13 cellular contexts compared by ENCODE assay signal in the genomic region with DNA sequence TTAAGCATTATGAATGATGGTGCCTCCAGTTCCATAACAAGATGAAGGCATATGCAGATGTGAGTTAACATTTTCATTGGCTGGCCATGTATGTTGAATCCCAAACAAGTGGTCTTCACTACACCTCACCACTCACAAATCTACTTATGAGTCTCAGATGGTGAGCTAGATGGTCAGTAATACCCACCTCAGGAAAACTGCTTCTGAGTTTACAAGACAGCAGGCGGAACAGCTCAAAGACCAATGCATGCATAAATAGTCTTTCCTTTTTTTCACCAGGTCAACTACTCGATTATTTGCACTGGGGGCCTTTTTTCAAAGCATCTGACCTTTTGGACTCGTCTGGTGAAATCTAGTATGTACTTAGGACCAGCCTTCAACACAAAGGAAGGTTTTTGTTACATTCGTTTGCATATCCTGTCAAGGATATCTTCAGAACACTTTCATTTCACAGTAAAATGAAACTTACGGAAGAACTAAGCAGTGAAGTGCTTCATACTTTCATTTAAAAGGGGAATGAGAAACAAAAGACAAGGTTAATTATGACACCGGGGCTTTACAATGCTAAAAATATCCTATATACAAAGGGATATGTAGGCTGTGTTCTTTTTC. TPM values are rescaled to one million over a fixed set of nuclear protein-coding genes. Genes with fewer than 3 reads are reported as not detected.
DNase-seq lines count a peak whose midpoint lies in the region; ATAC-seq, FAIRE-seq and TF ChIP-seq lines count a peak whose summit lies in the region.
"Had no signal": no experiment of that assay in that cellular context is flagged by ENCODE, and none has a peak within 500 bp of the region (broad histone marks: within the 10 kb centered on the region; RNA-seq: fewer than 3 reads in every experiment).

No MANE protein-coding gene starts in this region.

- CTCF ChIA-PET in activated CD8-positive, alpha-beta T cell treated with anti-CD3 and anti-CD28 coated beads, Interleukin-2, amount 10 ng/mL, durations not matched to agents 7 days and 5 days (lab: Charles Lee), result interaction anchor here (0.7 to 1.1 kb wide), 3 partner anchors 30 to 50 kb away, joined by 3 to 4 read pairs (median 3); no protein-coding TSS in a partner anchor

- no peak for TF ChIP-seq POLR2A in H54 (IDR thresholded peaks at IDR 0.05; ENCODE audit: low read depth, low read length)

- POLR2A ChIA-PET in activated CD8-positive, alpha-beta T cell treated with anti-CD3 and anti-CD28 coated beads, Interleukin-2, amount 10 ng/mL, durations not matched to agents 7 days and 5 days (lab: Charles Lee), result interaction anchor here (0.6 kb wide), 1 partner anchor 130 kb away, joined by 3 read pairs; no protein-coding TSS in a partner anchor

- H3K27ac Mint-ChIP-seq in activated CD8-positive, alpha-beta T cell treated with anti-CD3 and anti-CD28 coated beads, Interleukin-2, amount 10 ng/mL, durations not matched to agents 7 days and 5 days, result peak overlapping the region; percentile 96
- H3K27ac Mint-ChIP-seq: effector memory CD8-positive, alpha-beta T cell had no signal

- peaks cover 7% of the 10 kb centered on the region for H3K9me3 Mint-ChIP-seq in activated CD8-positive, alpha-beta T cell treated with anti-CD3 and anti-CD28 coated beads, Interleukin-2, amount 10 ng/mL, durations not matched to agents 7 days and 5 days (ENCODE audit: insufficient read depth)
- H3K9me3 Mint-ChIP-seq: effector memory CD8-positive, alpha-beta T cell had no signal

- no peak for FAIRE-seq in H54 (lab: Jason Lieb, UNC)
- FAIRE-seq: G401.6 had no signal

- H3K4me3 Mint-ChIP-seq in activated CD8-positive, alpha-beta T cell treated with anti-CD3 and anti-CD28 coated beads, Interleukin-2, amount 10 ng/mL, durations not matched to agents 7 days and 5 days, result peak overlapping the region; percentile 57

- H3K27me3 Mint-ChIP-seq in activated CD8-positive, alpha-beta T cell treated with anti-CD3 and anti-CD28 coated beads, Interleukin-2, amount 10 ng/mL, durations not matched to agents 7 days and 5 days (ENCODE audit: low read depth), result no peaks in the 10 kb centered on the region

- H3K36me3 Mint-ChIP-seq in activated CD8-positive, alpha-beta T cell treated with anti-CD3 and anti-CD28 coated beads, Interleukin-2, amount 10 ng/mL, durations not matched to agents 7 days and 5 days (ENCODE audit: low read depth), result peaks cover 10% of the 10 kb centered on the region

- peak overlapping the region; percentile 29; the same call in 1 of the 2 replicates for H3K4me3 ChIP-seq in GM12864 (ENCODE audit: low read depth, low read length)
- H3K4me3 ChIP-seq: lung had no signal

- H3K4me1 Mint-ChIP-seq in activated CD8-positive, alpha-beta T cell treated with anti-CD3 and anti-CD28 coated beads, Interleukin-2, amount 10 ng/mL, durations not matched to agents 7 days and 5 days (ENCODE audit: low read depth), result peaks cover 20% of the 10 kb centered on the region

- DNase-seq in GM12864 (ENCODE audit: low read depth) (peak; percentile 69), iPS-NIHi7 (ENCODE audit: extremely low spot score) (no peak), H54 (ENCODE audit: insufficient read length, low spot score) (no peak), GM19240 (ENCODE audit: insufficient read length, low spot score) (no peak), NCI-H1048 (lab: John Stamatoyannopoulos, UW) (no peak)
- no peak for DNase-seq in activated CD8-positive, alpha-beta T cell treated with anti-CD3 and anti-CD28 coated beads, Interleukin-2, amount 10 ng/mL, durations not matched to agents 7 days and 5 days
- DNase-seq: activated CD4-positive, alpha-beta T cell treated with anti-CD3 and anti-CD28 coated beads for 48 hours; effector memory CD8-positive, alpha-beta T cell; NCI-H1694 treated with DMSO at 0.1 percent for 48 hours had no signal

- ATAC-seq in GM19372 (IDR thresholded peaks at IDR 0.05; ENCODE audit: low read depth, unreplicated experiment), result peak; percentile 83
- ATAC-seq in HG03045 (IDR thresholded peaks at IDR 0.05; ENCODE audit: unreplicated experiment), result peak; percentile 89
- peak; percentile 60 for ATAC-seq in activated CD8-positive, alpha-beta T cell treated with anti-CD3 and anti-CD28 coated beads, Interleukin-2, amount 10 ng/mL, durations not matched to agents 7 days and 5 days
- ATAC-seq: effector memory CD8-positive, alpha-beta T cell had no signal

- TF ChIP-seq CTCF in GM12864 (IDR thresholded peaks at IDR 0.05; ENCODE audit: low read depth, low read length, missing control alignments), result no peak

RNA-seq across cellular contexts. Expression of a gene that starts 23.1 kb away (rescaled TPM):
- under 1 TPM in 1 of 2 experiments, not detected in 1; 0.05 TPM for total RNA-seq in activated CD8-positive, alpha-beta T cell treated with anti-CD3 and anti-CD28 coated beads, Interleukin-2, amount 10 ng/mL, durations not matched to agents 7 days and 5 days

RNA-seq across cellular contexts. Expression of a gene that starts 52.6 kb away (rescaled TPM):
- total RNA-seq in activated CD8-positive, alpha-beta T cell treated with anti-CD3 and anti-CD28 coated beads, Interleukin-2, amount 10 ng/mL, durations not matched to agents 7 days and 5 days, result 10 to 100 TPM; 84.5 to 94.3 TPM
